ENCODE assay signal across 21 cellular contexts in the genomic region with DNA sequence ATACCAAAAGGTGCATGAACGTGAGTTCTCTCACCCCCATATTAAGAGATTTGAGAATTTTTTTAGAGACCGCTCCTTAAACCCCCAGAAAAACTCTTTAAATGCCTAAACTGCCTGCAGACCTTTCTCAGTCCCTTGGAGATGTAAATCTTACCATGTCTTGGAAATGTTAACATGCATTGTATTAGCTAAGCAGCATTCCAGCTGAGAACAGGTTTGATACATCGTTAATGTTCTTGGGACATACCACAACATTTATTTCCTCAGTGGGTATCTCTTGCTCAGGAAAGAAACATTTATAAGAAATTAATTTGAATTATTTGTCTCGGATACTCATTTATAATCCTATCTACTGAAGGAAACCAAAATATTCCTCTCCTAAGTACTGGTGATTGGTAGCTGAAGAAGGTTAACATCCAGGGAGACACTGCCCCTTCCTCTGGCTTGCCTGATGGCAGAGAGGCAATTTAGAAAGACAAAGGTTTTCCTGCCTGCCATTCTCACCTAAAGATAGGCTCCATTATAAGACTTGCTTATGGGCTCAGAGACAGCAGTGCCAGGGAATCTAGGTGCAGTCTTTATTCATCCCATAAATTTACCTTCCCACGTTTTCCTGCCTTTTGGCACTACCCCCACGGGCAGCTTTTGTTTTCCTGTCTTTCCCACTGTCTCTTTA.
DNase-seq lines count a peak whose midpoint lies in the region; ATAC-seq and TF ChIP-seq lines count a peak whose summit lies in the region.
"Had no signal": no experiment of that assay in that cellular context is flagged by ENCODE, and none has a peak within 500 bp of the region (broad histone marks: within the 10 kb centered on the region; RNA-seq: fewer than 3 reads in every experiment).

No MANE protein-coding gene starts in this region.

- intact Hi-C loops in dorsolateral prefrontal cortex (cut with DNase I): no loop called here

- H3F3A ChIP-seq in neural progenitor cell (ENCODE audit: low read depth): no peaks in the 10 kb centered on the region

- no peak for ATAC-seq in HG03159 (IDR thresholded peaks at IDR 0.05; ENCODE audit: unreplicated experiment)

- H3K27me3 Mint-ChIP-seq in neural progenitor cell (ENCODE audit: insufficient read depth, low read depth): no peaks in the 10 kb centered on the region

- H3K27ac Mint-ChIP-seq in neural progenitor cell: no peak overlapping the region

- peaks cover 7% of the 10 kb centered on the region for H3K4me1 Mint-ChIP-seq in neural progenitor cell
- H3K4me1 Mint-ChIP-seq: CD4-positive, CD25-positive, alpha-beta regulatory T cell had no signal

- H3K27me3 ChIP-seq in HUES48 (ENCODE audit: control insufficient read depth, insufficient read depth, low read length) (no peaks in the 10 kb centered on the region), neural progenitor cell (no peaks in the 10 kb centered on the region), dorsolateral prefrontal cortex (no peaks in the 10 kb centered on the region)

- no peaks in the 10 kb centered on the region for H3K36me3 Mint-ChIP-seq in neural progenitor cell
- H3K36me3 Mint-ChIP-seq: CD4-positive, CD25-positive, alpha-beta regulatory T cell had no signal

- H3K4me3 ChIP-seq in HUES48 (ENCODE audit: low read depth, low read length) (peak overlapping the region; percentile 29), neural progenitor cell (no peak overlapping the region), dorsolateral prefrontal cortex (no peak overlapping the region)
- H3K4me3 ChIP-seq: PC-9, SK-N-MC had no signal

- no peak for TF ChIP-seq CTCF in VCaP (conservative IDR thresholded peaks at IDR 0.05)
- TF ChIP-seq CTCF in neural progenitor cell (IDR thresholded peaks at IDR 0.05): no peak
- TF ChIP-seq CTCF in dorsolateral prefrontal cortex (IDR thresholded peaks at IDR 0.05 in 54 of 56, conservative IDR thresholded peaks at IDR 0.05 in 2 of 56; ENCODE audit: low read depth in 1 of 56, partially characterized antibody in 56 of 56): no peak

- no peak overlapping the region for H3K4me3 Mint-ChIP-seq in neural progenitor cell
- H3K4me3 Mint-ChIP-seq: CD4-positive, CD25-positive, alpha-beta regulatory T cell had no signal

- H3K4me1 ChIP-seq in HUES48 (ENCODE audit: control insufficient read depth, insufficient read depth, low read length) (peaks cover 29% of the 10 kb centered on the region), neural progenitor cell (peaks cover 8% of the 10 kb centered on the region)

- no peaks in the 10 kb centered on the region for H3K79me2 ChIP-seq in neural progenitor cell (ENCODE audit: low read depth)

- no peaks in the 10 kb centered on the region for H4K20me1 ChIP-seq in neural progenitor cell (ENCODE audit: low read depth)

- no peaks in the 10 kb centered on the region for H3K9me3 Mint-ChIP-seq in neural progenitor cell
- H3K9me3 Mint-ChIP-seq: CD4-positive, CD25-positive, alpha-beta regulatory T cell had no signal

- H3K27ac ChIP-seq in HUES48 (ENCODE audit: low read depth, low read length): peak overlapping the region; percentile 92
- H3K27ac ChIP-seq in VCaP: 0 out of 2 replicates have a peak overlapping the region, but pooled peaks have one; percentile 2
- no peak overlapping the region for H3K27ac ChIP-seq in neural progenitor cell
- peak overlapping the region in 1 of 59 donors; percentile 4 for H3K27ac ChIP-seq in dorsolateral prefrontal cortex
- H3K27ac ChIP-seq: PC-9, RWPE1, SK-N-MC had no signal

- DNase-seq in iPS DF 4.7 (ENCODE audit: extremely low read depth, low spot score) (peak; percentile 49), neural progenitor cell (ENCODE audit: low spot score) (no peak), dorsolateral prefrontal cortex (no peak), NCI-H1694 (lab: John Stamatoyannopoulos, UW) (no peak)
- DNase-seq: CD4-positive, CD25-positive, alpha-beta regulatory T cell; DND-41; GOT3; KBM-7; NCI-H1105; NCI-H146; NCI-H2081 treated with DMSO at 0.1 percent for 48 hours; NCI-H2171 treated with DMSO at 0.1 percent for 48 hours; NCI-H524 treated with DMSO at 0.1 percent for 48 hours; PC-9; SHP77 treated with DMSO at 0.1 percent for 48 hours; SW 1271 had no signal

- H3K9ac ChIP-seq in HUES48 (ENCODE audit: low read depth, low read length) (peak overlapping the region; percentile 14), neural progenitor cell (no peak overlapping the region)

- H3K9me3 ChIP-seq in HUES48 (ENCODE audit: control insufficient read depth, insufficient read depth, low read length) (no peaks in the 10 kb centered on the region), neural progenitor cell (ENCODE audit: low read depth) (no peaks in the 10 kb centered on the region)

- H3K36me3 ChIP-seq in HUES48 (ENCODE audit: control insufficient read depth, insufficient read depth, low read length) (no peaks in the 10 kb centered on the region), neural progenitor cell (no peaks in the 10 kb centered on the region)

- H3K4me2 ChIP-seq in neural progenitor cell: peak overlapping the region; percentile 33
- H3K4me2 ChIP-seq: PC-9 had no signal

- peak overlapping the region; percentile 78 for H2AFZ ChIP-seq in neural progenitor cell (replicated peaks)
- H2AFZ ChIP-seq: PC-9 had no signal
